Comparison of ENCODE assay signal across 16 cellular contexts in the genomic region with DNA sequence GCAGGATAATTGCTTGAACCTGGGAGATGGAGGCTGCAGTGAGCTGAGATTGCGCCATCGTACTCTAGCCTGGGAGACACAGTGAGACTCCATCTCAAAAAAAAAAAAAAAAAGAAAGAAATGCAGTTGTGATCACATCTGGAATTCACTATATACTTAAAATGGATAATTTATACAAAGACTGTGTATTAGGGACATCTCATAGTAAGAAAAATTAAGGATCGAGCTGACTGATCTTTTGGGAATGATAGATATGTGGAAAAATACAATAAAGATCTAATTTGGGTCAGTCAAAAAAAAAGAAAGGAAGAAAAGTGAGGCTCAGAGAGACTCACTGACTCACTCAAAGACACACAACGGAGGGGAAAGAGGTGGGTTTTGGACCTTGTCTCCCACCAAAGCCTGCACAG.
DNase-seq lines count a peak whose midpoint lies in the region; TF ChIP-seq lines count a peak whose summit lies in the region.
"Had no signal": no experiment of that assay in that cellular context is flagged by ENCODE, and none has a peak within 500 bp of the region (broad histone marks: within the 10 kb centered on the region; RNA-seq: fewer than 3 reads in every experiment).

No MANE protein-coding gene starts in this region.

- H3K36me3 Mint-ChIP-seq in activated naive CD8-positive, alpha-beta T cell treated with anti-CD3 and anti-CD28 coated beads for 36 hours = no peaks in the 10 kb centered on the region
- H3K36me3 Mint-ChIP-seq: CD8-positive, alpha-beta T cell; stimulated activated naive B cell treated with anti-CD40 and anti-IgM and Interleukin-4, amounts not matched to agents 10 μg/mL and 1 μg/mL and 100 μg/mL, for 72 hours had no signal

- H3K4me1 Mint-ChIP-seq in activated naive CD8-positive, alpha-beta T cell treated with anti-CD3 and anti-CD28 coated beads for 36 hours = no peaks in the 10 kb centered on the region
- H3K4me1 Mint-ChIP-seq: stimulated activated naive B cell treated with anti-CD40 and anti-IgM and Interleukin-4, amounts not matched to agents 10 μg/mL and 1 μg/mL and 100 μg/mL, for 72 hours had no signal

- H3K4me3 Mint-ChIP-seq in activated naive CD8-positive, alpha-beta T cell treated with anti-CD3 and anti-CD28 coated beads for 36 hours = no peak overlapping the region
- H3K4me3 Mint-ChIP-seq: CD8-positive, alpha-beta T cell; stimulated activated naive B cell treated with anti-CD40 and anti-IgM and Interleukin-4, amounts not matched to agents 10 μg/mL and 1 μg/mL and 100 μg/mL, for 72 hours had no signal

- WGBS in smooth muscle cell (ENCODE audit: low lambda C conversion rate) = 66% methylated on average over 4 of the region's 4 CpGs

- no peaks in the 10 kb centered on the region for H3K27me3 ChIP-seq in smooth muscle cell (ENCODE audit: low read depth)
- H3K27me3 ChIP-seq: heart right ventricle, ovary had no signal

- H3K4me2 ChIP-seq in smooth muscle cell = no peak overlapping the region

- H3K4me3 ChIP-seq in fibroblast of pulmonary artery (replicated peaks; ENCODE audit: low read depth, low read length) (no peak overlapping the region), smooth muscle cell (no peak overlapping the region)
- H3K4me3 ChIP-seq: heart right ventricle, ovary had no signal

- in situ Hi-C loops in G401 (cut with HindIII; ENCODE audit: low sequenced_read_pairs) = no loop called here

- DNase-seq in GM03348 (ENCODE audit: low spot score) = peak; percentile 73
- DNase-seq in amniotic stem cell (lab: John Stamatoyannopoulos, UW) = peak; percentile 32
- DNase-seq in fibroblast of pulmonary artery (ENCODE audit: low read depth) = peak; percentile 44
- no peak for DNase-seq in smooth muscle cell (lab: John Stamatoyannopoulos, UW; ENCODE audit: unreplicated experiment)
- no peak for DNase-seq in G401 (ENCODE audit: low spot score)
- DNase-seq in activated naive CD8-positive, alpha-beta T cell treated with anti-CD3 and anti-CD28 coated beads for 36 hours = no peak
- DNase-seq in NCI-H2196 treated with DMSO at 0.1 percent for 48 hours (lab: John Stamatoyannopoulos, UW; ENCODE audit: unreplicated experiment) = no peak
- no peak for DNase-seq in AML-193 (lab: John Stamatoyannopoulos, UW)
- DNase-seq: activated CD4-positive, alpha-beta T cell treated with anti-CD3 and anti-CD28 coated beads, Interleukin-2, amount 50 U/mL, for 4 hours; activated naive CD4-positive, alpha-beta T cell; heart right ventricle; NCI-H2107; ovary; stimulated activated CD4-positive, alpha-beta T cell treated with anti-CD3 and anti-CD28 coated beads, Interleukin-2, amount 100 ng/mL, for 48 hours; stimulated activated naive B cell treated with anti-CD40 and anti-IgM and Interleukin-4, amounts not matched to agents 10 μg/mL and 1 μg/mL and 100 μg/mL, for 72 hours had no signal

- peaks cover 17% of the 10 kb centered on the region for H3K4me1 ChIP-seq in smooth muscle cell (ENCODE audit: low read depth)

- H3K36me3 ChIP-seq in smooth muscle cell (ENCODE audit: low read depth) = no peaks in the 10 kb centered on the region
- H3K36me3 ChIP-seq: ovary had no signal

- peak overlapping the region; percentile 67 for H3K27ac ChIP-seq in smooth muscle cell (ENCODE audit: low read depth)

- no peaks in the 10 kb centered on the region for H3K9me3 ChIP-seq in smooth muscle cell (replicated peaks; ENCODE audit: low read depth)
- H3K9me3 ChIP-seq: heart right ventricle, ovary had no signal

- H3K79me2 ChIP-seq in smooth muscle cell (ENCODE audit: low read depth) = peaks cover 100% of the 10 kb centered on the region

- H4K20me1 ChIP-seq in smooth muscle cell (ENCODE audit: low read depth) = peaks cover 100% of the 10 kb centered on the region

- no peaks in the 10 kb centered on the region for H3K27me3 Mint-ChIP-seq in activated naive CD8-positive, alpha-beta T cell treated with anti-CD3 and anti-CD28 coated beads for 36 hours

- H3F3A ChIP-seq in smooth muscle cell (ENCODE audit: low read depth) = no peaks in the 10 kb centered on the region

- H3K9me3 Mint-ChIP-seq in activated naive CD8-positive, alpha-beta T cell treated with anti-CD3 and anti-CD28 coated beads for 36 hours = no peaks in the 10 kb centered on the region
- H3K9me3 Mint-ChIP-seq: CD8-positive, alpha-beta T cell; stimulated activated naive B cell treated with anti-CD40 and anti-IgM and Interleukin-4, amounts not matched to agents 10 μg/mL and 1 μg/mL and 100 μg/mL, for 72 hours had no signal

- H2AFZ ChIP-seq in smooth muscle cell (ENCODE audit: low read depth) = no peak overlapping the region

- no peak overlapping the region for H3K9ac ChIP-seq in smooth muscle cell (ENCODE audit: low read depth)

- TF ChIP-seq CTCF in fibroblast of pulmonary artery (IDR thresholded peaks at IDR 0.05; ENCODE audit: low read length, missing control alignments) (no peak), smooth muscle cell (IDR thresholded peaks at IDR 0.05; ENCODE audit: borderline replicate concordance, insufficient read depth, poor library complexity, severe bottlenecking) (no peak)

- no peak overlapping the region for H3K27ac Mint-ChIP-seq in activated naive CD8-positive, alpha-beta T cell treated with anti-CD3 and anti-CD28 coated beads for 36 hours
- H3K27ac Mint-ChIP-seq: CD8-positive, alpha-beta T cell; stimulated activated naive B cell treated with anti-CD40 and anti-IgM and Interleukin-4, amounts not matched to agents 10 μg/mL and 1 μg/mL and 100 μg/mL, for 72 hours had no signal

Comparison
In these comparisons a context has a peak if more than half of its experiments do, and no peak if none do; other contexts are left out.
1. DNase-seq: peak in GM03348 (single experiment), amniotic stem cell (single experiment) and fibroblast of pulmonary artery (single experiment); none in smooth muscle cell (single experiment), G401 (single experiment), activated naive CD8-positive, alpha-beta T cell treated with anti-CD3 and anti-CD28 coated beads for 36 hours (single experiment), NCI-H2196 treated with DMSO at 0.1 percent for 48 hours (single experiment) and AML-193 (0 of 2).